Comparison of ENCODE assay signal across 14 cellular contexts in genomic region chr6:169965657-169966311, GRCh38.
A peak's percentile ranks its signal among the peaks of the same experiment; 100 is the strongest.
DNase-seq lines count a peak whose midpoint lies in the region; ATAC-seq, FAIRE-seq and TF ChIP-seq lines count a peak whose summit lies in the region.
"Had no signal": no experiment of that assay in that cellular context is flagged by ENCODE, and none has a peak within 500 bp of the region (broad histone marks: within the 10 kb centered on the region; RNA-seq: fewer than 3 reads in every experiment).

No MANE protein-coding gene starts in this region.

- H3K27ac Mint-ChIP-seq in stimulated activated naive CD8-positive, alpha-beta T cell treated with anti-CD3 and anti-CD28 coated beads, Interleukin-15, Interleukin-2, amounts not matched to agents 100 ng/mL and 50 ng/mL, for 24 hours: peak overlapping the region; percentile 82
- no peak overlapping the region for H3K27ac Mint-ChIP-seq in stimulated activated naive CD8-positive, alpha-beta T cell treated with anti-CD3 and anti-CD28 coated beads, Interleukin-15, amount 100 ng/mL, for 72 hours

- no peak overlapping the region for H3K4me3 Mint-ChIP-seq in stimulated activated naive CD8-positive, alpha-beta T cell treated with anti-CD3 and anti-CD28 coated beads, Interleukin-15, Interleukin-2, amounts not matched to agents 100 ng/mL and 50 ng/mL, for 24 hours
- H3K4me3 Mint-ChIP-seq in stimulated activated naive CD8-positive, alpha-beta T cell treated with anti-CD3 and anti-CD28 coated beads, Interleukin-15, amount 100 ng/mL, for 72 hours: no peak overlapping the region

- no peaks in the 10 kb centered on the region for H3K27me3 Mint-ChIP-seq in stimulated activated naive CD8-positive, alpha-beta T cell treated with anti-CD3 and anti-CD28 coated beads, Interleukin-15, Interleukin-2, amounts not matched to agents 100 ng/mL and 50 ng/mL, for 24 hours
- H3K27me3 Mint-ChIP-seq in stimulated activated naive CD8-positive, alpha-beta T cell treated with anti-CD3 and anti-CD28 coated beads, Interleukin-15, amount 100 ng/mL, for 72 hours: peaks cover 19% of the 10 kb centered on the region

- no peak for ATAC-seq in stimulated activated naive CD8-positive, alpha-beta T cell treated with anti-CD3 and anti-CD28 coated beads, Interleukin-15, amount 100 ng/mL, for 72 hours
- ATAC-seq in pancreas (no peak), GM18520 (IDR thresholded peaks at IDR 0.05; ENCODE audit: unreplicated experiment) (no peak)
- ATAC-seq: Right ventricle myocardium inferior had no signal

- H3K9me3 Mint-ChIP-seq in stimulated activated naive CD8-positive, alpha-beta T cell treated with anti-CD3 and anti-CD28 coated beads, Interleukin-15, Interleukin-2, amounts not matched to agents 100 ng/mL and 50 ng/mL, for 24 hours: no peaks in the 10 kb centered on the region
- no peaks in the 10 kb centered on the region for H3K9me3 Mint-ChIP-seq in stimulated activated naive CD8-positive, alpha-beta T cell treated with anti-CD3 and anti-CD28 coated beads, Interleukin-15, amount 100 ng/mL, for 72 hours

- H3K4me3 ChIP-seq in kidney (ENCODE audit: low read length in 2 of 2) (no peak overlapping the region), pancreas (no peak overlapping the region)

- H3K9ac ChIP-seq in kidney (ENCODE audit: low read length in 2 of 2): no peak overlapping the region
- H3K9ac ChIP-seq: KMS-11 had no signal

- FAIRE-seq in kidney (lab: Jason Lieb, UNC) (no peak), pancreas (lab: Jason Lieb, UNC) (no peak)
- FAIRE-seq: H1 had no signal

- H3K36me3 ChIP-seq in kidney (ENCODE audit: control insufficient read depth in 1 of 2, insufficient read depth in 2 of 2, low read length in 2 of 2) (no peaks in the 10 kb centered on the region), pancreas (no peaks in the 10 kb centered on the region)

- H3K9me3 ChIP-seq in kidney (ENCODE audit: control insufficient read depth in 1 of 2, low read length in 2 of 2) (no peaks in the 10 kb centered on the region), pancreas (no peaks in the 10 kb centered on the region)

- H3K36me3 Mint-ChIP-seq in stimulated activated naive CD8-positive, alpha-beta T cell treated with anti-CD3 and anti-CD28 coated beads, Interleukin-15, Interleukin-2, amounts not matched to agents 100 ng/mL and 50 ng/mL, for 24 hours (ENCODE audit: low read depth): no peaks in the 10 kb centered on the region

- 79 to 85% methylated on average over 25 of the region's 25 CpGs for WGBS in pancreas, 2 donors

- peaks cover 4% of the 10 kb centered on the region for H3K4me1 Mint-ChIP-seq in stimulated activated naive CD8-positive, alpha-beta T cell treated with anti-CD3 and anti-CD28 coated beads, Interleukin-15, Interleukin-2, amounts not matched to agents 100 ng/mL and 50 ng/mL, for 24 hours (ENCODE audit: low read depth)
- H3K4me1 Mint-ChIP-seq in stimulated activated naive CD8-positive, alpha-beta T cell treated with anti-CD3 and anti-CD28 coated beads, Interleukin-15, amount 100 ng/mL, for 72 hours: peaks cover 9% of the 10 kb centered on the region

- no peaks in the 10 kb centered on the region for H3K27me3 ChIP-seq in pancreas

- no peak overlapping the region for H3K27ac ChIP-seq in kidney (ENCODE audit: low read depth in 2 of 2, low read length in 2 of 2)
- no peak overlapping the region for H3K27ac ChIP-seq in pancreas
- H3K27ac ChIP-seq: KMS-11 had no signal

- DNase-seq in stimulated activated naive CD8-positive, alpha-beta T cell treated with anti-CD3 and anti-CD28 coated beads, Interleukin-15, amount 100 ng/mL, for 72 hours: no peak
- DNase-seq in kidney (peak; percentile 32), pancreas (peak in 4 of 6 donors; percentile 0 to 33 (median 4)), NCI-H526 (lab: John Stamatoyannopoulos, UW) (no peak)
- no peak for DNase-seq in effector CD8-positive, alpha-beta T cell (lab: John Stamatoyannopoulos, UW)
- DNase-seq: NCI-H1105, NCI-H1694 treated with DMSO at 0.1 percent for 48 hours, NCI-H446 treated with DMSO at 0.1 percent for 48 hours, NCI-H82 had no signal

- H3K4me1 ChIP-seq in kidney (ENCODE audit: control insufficient read depth in 1 of 2, insufficient read depth in 1 of 2, low read depth in 1 of 2, low read length in 2 of 2) (no peaks in the 10 kb centered on the region), pancreas (no peaks in the 10 kb centered on the region)

- intact Hi-C loops in kidney (cut with DNase I): no loop called here
- intact Hi-C loops in pancreas (cut with DNase I): loop anchor here in 1 of 3 donors (10.0 kb wide), 1 partner anchor 329 kb away; the partner anchor contains the start of gene DLL1

- TF ChIP-seq CTCF in kidney (IDR thresholded peaks at IDR 0.05; ENCODE audit: borderline replicate concordance, extremely low read depth, insufficient read depth): no peak
- no peak for TF ChIP-seq CTCF in pancreas (IDR thresholded peaks at IDR 0.05)

Comparison
In these comparisons a context has a peak if more than half of its experiments do, and no peak if none do; other contexts are left out.
1. DNase-seq: peak in kidney (single experiment) and pancreas (4 of 6); none in stimulated activated naive CD8-positive, alpha-beta T cell treated with anti-CD3 and anti-CD28 coated beads, Interleukin-15, amount 100 ng/mL, for 72 hours (0 of 2), NCI-H526 (0 of 2) and effector CD8-positive, alpha-beta T cell (single experiment).